ENCODE assay signal across 21 cellular contexts in genomic region chr4:64777286-64777685, GRCh38.
DNase-seq lines count a peak whose midpoint lies in the region; FAIRE-seq and TF ChIP-seq lines count a peak whose summit lies in the region.
"Had no signal": no experiment of that assay in that cellular context is flagged by ENCODE, and none has a peak within 500 bp of the region (broad histone marks: within the 10 kb centered on the region; RNA-seq: fewer than 3 reads in every experiment).

No MANE protein-coding gene starts in this region.

- H3K4me3 ChIP-seq in astrocyte of the cerebellum (ENCODE audit: low read depth, low read length) (no peak overlapping the region), kidney epithelial cell (ENCODE audit: low read depth, low read length) (no peak overlapping the region), HAP-1 (no peak overlapping the region)
- H3K4me3 ChIP-seq: BLaER1 treated with 17β-estradiol and CSF1 and Interleukin-3, amounts not matched to agents 10 nM and 100 nM; GM23338 had no signal

- H3K36me3 ChIP-seq in kidney epithelial cell (ENCODE audit: control insufficient read depth, insufficient read depth, low read length) (no peaks in the 10 kb centered on the region), HAP-1 (replicated peaks) (no peaks in the 10 kb centered on the region)
- H3K36me3 ChIP-seq: BLaER1 treated with 17β-estradiol and CSF1 and Interleukin-3, amounts not matched to agents 10 nM and 100 nM had no signal

- H3K4me1 ChIP-seq in HAP-1: no peaks in the 10 kb centered on the region
- H3K4me1 ChIP-seq: BLaER1 treated with 17β-estradiol and CSF1 and Interleukin-3, amounts not matched to agents 10 nM and 100 nM had no signal

- H3K9me3 ChIP-seq in HAP-1: no peaks in the 10 kb centered on the region
- H3K9me3 ChIP-seq: BLaER1 treated with 17β-estradiol and CSF1 and Interleukin-3, amounts not matched to agents 10 nM and 100 nM had no signal

- TF ChIP-seq CTCF in astrocyte of the cerebellum (IDR thresholded peaks at IDR 0.05; ENCODE audit: low read depth, low read length, missing control alignments): no peak
- no peak for TF ChIP-seq CTCF in kidney epithelial cell (IDR thresholded peaks at IDR 0.05; ENCODE audit: insufficient read depth, low read length, poor library complexity, severe bottlenecking)

- H3K27me3 ChIP-seq in kidney epithelial cell (ENCODE audit: control insufficient read depth, insufficient read depth, low read length) (no peaks in the 10 kb centered on the region), HAP-1 (ENCODE audit: low read depth) (no peaks in the 10 kb centered on the region)
- H3K27me3 ChIP-seq: BLaER1 treated with 17β-estradiol and CSF1 and Interleukin-3, amounts not matched to agents 10 nM and 100 nM had no signal

- no peak for FAIRE-seq in frontal cortex (lab: Jason Lieb, UNC)
- FAIRE-seq: D721Med, G401.6 had no signal

- in situ Hi-C loops in astrocyte of the cerebellum (cut with HindIII; ENCODE audit: low sequenced_read_pairs): no loop called here
- in situ Hi-C loops in HAP-1 (cut with MboI; ENCODE audit: low sequenced_read_pairs): no loop called here

- DNase-seq in ELR (ENCODE audit: low read depth): peak; percentile 15
- DNase-seq in M059J (ENCODE audit: low read depth): peak; percentile 86
- peak; percentile 73 for DNase-seq in astrocyte of the cerebellum (ENCODE audit: low read depth)
- DNase-seq in kidney epithelial cell (ENCODE audit: low read depth): peak; percentile 64
- no peak for DNase-seq in HuH-7 (ENCODE audit: low spot score)
- no peak for DNase-seq in HAP-1 (ENCODE audit: low spot score in 2 of 2)
- no peak for DNase-seq in NCI-H774 (lab: John Stamatoyannopoulos, UW)
- no peak for DNase-seq in frontal cortex (ENCODE audit: low spot score in 2 of 2)
- DNase-seq: AML-193; CD4-positive, alpha-beta T cell; HCEC 1CT; Karpas-422; MM.1S; NCI-H2029; NCI-H446 treated with DMSO at 0.1 percent for 48 hours; NCI-H526; SHP77 had no signal

Comparison
In these comparisons a context has a peak if more than half of its experiments do, and no peak if none do; other contexts are left out.
1. DNase-seq: peak in ELR (single experiment), M059J (single experiment), astrocyte of the cerebellum (single experiment) and kidney epithelial cell (single experiment); none in HuH-7 (single experiment), HAP-1 (0 of 2), NCI-H774 (single experiment) and frontal cortex (0 of 2).